10 cellular contexts compared by ENCODE assay signal in the genomic region with DNA sequence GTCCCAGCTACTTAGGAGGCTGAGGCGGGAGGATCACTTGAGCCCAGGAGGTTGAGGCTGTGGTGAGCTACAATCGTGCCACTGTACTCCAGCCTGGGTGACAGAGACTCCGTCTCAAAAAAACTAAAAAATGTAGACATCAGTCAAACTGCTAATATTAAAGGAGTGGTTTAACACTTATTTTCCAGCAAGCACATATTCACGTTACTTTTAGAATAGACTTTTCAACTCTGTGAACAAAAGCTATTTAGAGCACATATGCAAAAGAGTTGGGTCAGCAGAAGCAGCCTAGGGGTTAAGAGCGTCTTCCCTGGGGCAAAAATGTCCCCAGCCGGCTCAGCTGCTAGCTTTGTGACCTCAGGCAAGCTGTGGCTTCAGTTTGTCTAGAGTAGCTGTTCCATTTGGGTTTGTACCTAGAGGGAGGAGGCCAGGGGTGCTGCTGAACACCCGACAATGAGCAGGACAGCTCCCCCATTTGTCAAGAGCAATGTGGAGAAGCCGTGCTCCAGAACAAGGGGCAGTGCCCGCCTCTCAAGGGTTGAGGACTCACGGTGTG.
DNase-seq lines count a peak whose midpoint lies in the region; ATAC-seq, FAIRE-seq and TF ChIP-seq lines count a peak whose summit lies in the region.
"Had no signal": no experiment of that assay in that cellular context is flagged by ENCODE, and none has a peak within 500 bp of the region (broad histone marks: within the 10 kb centered on the region; RNA-seq: fewer than 3 reads in every experiment).

No MANE protein-coding gene starts in this region.

- TF ChIP-seq CTCF in GM10248 (IDR thresholded peaks at IDR 0.05; ENCODE audit: control extremely low read depth, extremely low read depth, low read depth, missing control alignments) = no peak
- TF ChIP-seq CTCF in endodermal cell (conservative IDR thresholded peaks at IDR 0.05) = no peak

- H3K27me3 ChIP-seq in endodermal cell (ENCODE audit: control insufficient read depth, insufficient read depth, low read length, poor library complexity, severe bottlenecking) (no peaks in the 10 kb centered on the region), small intestine (ENCODE audit: control insufficient read depth in 2 of 2, insufficient read depth in 2 of 2, low read length in 2 of 2) (no peaks in the 10 kb centered on the region)
- H3K27me3 ChIP-seq: esophagus muscularis mucosa had no signal

- CTCF ChIA-PET in GM10248 (lab: Yijun Ruan, JAX) = interaction anchor here (0.7 to 9.7 kb wide), 20 partner anchors 9 to 216 kb away, joined by 3 to 62 read pairs (median 4); no protein-coding TSS in a partner anchor

- no peaks in the 10 kb centered on the region for H3K27me3 Mint-ChIP-seq in endodermal cell (ENCODE audit: insufficient read depth)
- H3K27me3 Mint-ChIP-seq: CD4-positive, CD25-positive, alpha-beta regulatory T cell had no signal

- POLR2A ChIA-PET in GM10248 (lab: Yijun Ruan, JAX) = interaction anchor here (0.5 to 1.7 kb wide), 3 partner anchors 10 to 45 kb away, joined by 3 to 10 read pairs (median 3); no protein-coding TSS in a partner anchor

- H3K36me3 Mint-ChIP-seq in endodermal cell (ENCODE audit: low read depth) = peaks cover 28% of the 10 kb centered on the region

- no peaks in the 10 kb centered on the region for H3K9me3 ChIP-seq in endodermal cell (ENCODE audit: control insufficient read depth, low read length)
- H3K9me3 ChIP-seq in small intestine (ENCODE audit: control insufficient read depth, low read depth) = no peaks in the 10 kb centered on the region

- H3K4me1 Mint-ChIP-seq in endodermal cell = peaks cover 26% of the 10 kb centered on the region

- in situ Hi-C loops in KBM-7 (cut with MboI; ENCODE audit: low pct_unique_long_range_greater_than_20kb, low sequenced_read_pairs) = no loop called here

- H3K4me3 ChIP-seq in endodermal cell (ENCODE audit: low read length) (no peak overlapping the region), small intestine (ENCODE audit: low read depth in 1 of 2, low read length in 2 of 2) (no peak overlapping the region)
- H3K4me3 ChIP-seq: esophagus muscularis mucosa had no signal

- H3K36me3 ChIP-seq in endodermal cell (ENCODE audit: control insufficient read depth, insufficient read depth, low read length) = peaks cover 27% of the 10 kb centered on the region
- peaks cover 3 to 5% of the 10 kb centered on the region in 2 donors for H3K36me3 ChIP-seq in small intestine (ENCODE audit: control insufficient read depth in 2 of 2, insufficient read depth in 2 of 2, low read length in 2 of 2)

- H3K27ac Mint-ChIP-seq in endodermal cell = no peak overlapping the region

- H3K27ac ChIP-seq in endodermal cell (ENCODE audit: low read depth, low read length) = no peak overlapping the region
- peak overlapping the region in 1 of 2 donors; percentile 13 for H3K27ac ChIP-seq in small intestine (ENCODE audit: low read depth in 1 of 2, low read length in 1 of 2)

- H3K4me1 ChIP-seq in endodermal cell (ENCODE audit: control insufficient read depth, insufficient read depth, low read length) = no peaks in the 10 kb centered on the region
- H3K4me1 ChIP-seq in small intestine (ENCODE audit: control insufficient read depth in 2 of 2, insufficient read depth in 1 of 2, low read depth in 1 of 2, low read length in 1 of 2) = no peaks in the 10 kb centered on the region

- no peaks in the 10 kb centered on the region for H3K9me3 Mint-ChIP-seq in endodermal cell

- no peak overlapping the region for H3K9ac ChIP-seq in endodermal cell (ENCODE audit: extremely low read depth, low read length, poor library complexity, severe bottlenecking)

- FAIRE-seq in small intestine (lab: Jason Lieb, UNC) = no peak

- DNase-seq in GM10248 (ENCODE audit: extremely low spot score) (peak; percentile 79), endodermal cell (peak; percentile 43), small intestine (no peak), CD1c-positive myeloid dendritic cell (ENCODE audit: extremely low spot score) (no peak), KBM-7 (no peak)
- no peak for DNase-seq in effector CD8-positive, alpha-beta T cell (lab: John Stamatoyannopoulos, UW)
- DNase-seq: CD4-positive, CD25-positive, alpha-beta regulatory T cell had no signal

- 80 to 82% methylated on average over 10 of the region's 10 CpGs for WGBS in endodermal cell (ENCODE audit: insufficient coverage in 1 of 2, insufficient read length in 1 of 2), 2 experiments
- 64 to 76% (median 73%) methylated on average over 10 of the region's 10 CpGs for WGBS in small intestine, 3 donors

- ATAC-seq in GM19463 (IDR thresholded peaks at IDR 0.05; ENCODE audit: unreplicated experiment) (peak; percentile 83), HG03095 (IDR thresholded peaks at IDR 0.05; ENCODE audit: unreplicated experiment) (peak; percentile 76)

- no peak overlapping the region for H3K4me3 Mint-ChIP-seq in endodermal cell
- H3K4me3 Mint-ChIP-seq: CD4-positive, CD25-positive, alpha-beta regulatory T cell had no signal

Comparison
In these comparisons a context has a peak if more than half of its experiments do, and no peak if none do; other contexts are left out.
1. DNase-seq: peak in GM10248 (single experiment) and endodermal cell (single experiment); none in effector CD8-positive, alpha-beta T cell (single experiment), small intestine (single experiment), CD1c-positive myeloid dendritic cell (single experiment) and KBM-7 (single experiment).